In the genomic region with DNA sequence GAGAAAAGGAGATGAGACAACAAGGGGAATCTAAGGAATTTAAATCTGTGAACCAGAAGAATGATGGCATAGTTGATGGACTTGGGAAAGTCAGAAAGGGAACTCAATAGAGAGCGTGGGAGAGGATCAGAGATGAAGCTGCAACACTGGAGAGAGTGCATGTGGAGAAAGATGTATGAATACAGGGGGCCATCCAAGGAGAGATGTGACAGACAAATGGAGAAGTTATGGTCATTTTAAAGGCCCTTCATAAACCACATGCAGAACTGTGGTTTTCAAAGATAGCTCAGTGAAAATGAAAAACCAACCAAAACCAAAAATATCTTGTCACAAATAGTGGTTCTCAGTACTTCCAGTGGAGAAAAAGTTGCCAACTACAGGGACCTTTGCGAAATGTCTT, we compare ENCODE assay signal across 10 cellular contexts.
DNase-seq lines count a peak whose midpoint lies in the region; ATAC-seq and TF ChIP-seq lines count a peak whose summit lies in the region.
"Had no signal": no experiment of that assay in that cellular context is flagged by ENCODE, and none has a peak within 500 bp of the region (broad histone marks: within the 10 kb centered on the region; RNA-seq: fewer than 3 reads in every experiment).

No MANE protein-coding gene starts in this region.

- H3K4me3 ChIP-seq in MM.1S (ENCODE audit: low read length) (no peak overlapping the region), body of pancreas (no peak overlapping the region)
- H3K4me3 ChIP-seq: GM23338 had no signal

- peak; percentile 85 for ATAC-seq in GM19324 (IDR thresholded peaks at IDR 0.05; ENCODE audit: low FRiP score, unreplicated experiment)
- peak; percentile 82 for ATAC-seq in HG02884 (IDR thresholded peaks at IDR 0.05; ENCODE audit: unreplicated experiment)
- no peak for ATAC-seq in body of pancreas
- ATAC-seq: GM23338 had no signal

- H3K27ac ChIP-seq in MM.1S (ENCODE audit: low read length) (peak overlapping the region; percentile 16; the same call in 1 of the 2 replicates), body of pancreas (no peak overlapping the region)

- no peaks in the 10 kb centered on the region for H3K79me2 ChIP-seq in MM.1S (ENCODE audit: low read length)

- peak overlapping the region; percentile 32 for H3K4me2 ChIP-seq in MM.1S (ENCODE audit: low read depth, low read length)
- H3K4me2 ChIP-seq: GM23338 had no signal

- no peaks in the 10 kb centered on the region for H3K9me2 ChIP-seq in MM.1S (replicated peaks; ENCODE audit: insufficient read depth, low read length)

- H2AFZ ChIP-seq in MM.1S (ENCODE audit: low read length), result no peak overlapping the region
- H2AFZ ChIP-seq: GM23338 had no signal

- no peaks in the 10 kb centered on the region for H3K36me3 ChIP-seq in MM.1S (replicated peaks; ENCODE audit: insufficient read depth, low read length)
- H3K36me3 ChIP-seq in body of pancreas (replicated peaks in 1 of 2; ENCODE audit: insufficient read depth in 1 of 2, low read depth in 2 of 2), result no peaks in the 10 kb centered on the region

- no peak overlapping the region for H3K9ac ChIP-seq in MM.1S (ENCODE audit: low read length)

- no peaks in the 10 kb centered on the region for H3K27me3 ChIP-seq in MM.1S (replicated peaks; ENCODE audit: insufficient read depth, low read length)
- H3K27me3 ChIP-seq in body of pancreas, result no peaks in the 10 kb centered on the region

- peaks cover 26% of the 10 kb centered on the region for H3K4me1 ChIP-seq in MM.1S (ENCODE audit: low read length)
- H3K4me1 ChIP-seq in body of pancreas, result no peaks in the 10 kb centered on the region

- WGBS in body of pancreas, 2 donors, result 81 to 98% methylated on average over 2 of the region's 2 CpGs

- no peak for TF ChIP-seq POLR2A in body of pancreas (IDR thresholded peaks at IDR 0.05)

- H3F3A ChIP-seq in MM.1S (ENCODE audit: insufficient read depth, low read length), result peaks cover 14% of the 10 kb centered on the region

- H4K20me1 ChIP-seq in MM.1S (ENCODE audit: insufficient read depth, low read length), result no peaks in the 10 kb centered on the region

- no peaks in the 10 kb centered on the region for H3K9me3 ChIP-seq in MM.1S (replicated peaks; ENCODE audit: insufficient read depth, low read length)
- no peaks in the 10 kb centered on the region for H3K9me3 ChIP-seq in body of pancreas

- DNase-seq in GF-D8 (lab: John Stamatoyannopoulos, UW) (peak; percentile 17), MM.1S (peak; percentile 57), NCI-H187 treated with DMSO at 0.1 percent for 48 hours (lab: John Stamatoyannopoulos, UW) (no peak), nucleus accumbens (lab: John Stamatoyannopoulos, UW) (no peak), body of pancreas (no peak), cerebellar nuclear complex (lab: John Stamatoyannopoulos, UW) (no peak)
- DNase-seq: NCI-H146 had no signal

- TF ChIP-seq CTCF in MM.1S (IDR thresholded peaks at IDR 0.05; ENCODE audit: low read length) (no peak), body of pancreas (IDR thresholded peaks at IDR 0.05) (no peak)

- intact Hi-C loops in body of pancreas (cut with DNase I), result no loop called here

Comparison
In these comparisons a context has a peak if more than half of its experiments do, and no peak if none do; other contexts are left out.
1. DNase-seq: peak in GF-D8 (single experiment) and MM.1S (single experiment); none in NCI-H187 treated with DMSO at 0.1 percent for 48 hours (single experiment), nucleus accumbens (0 of 56), body of pancreas (0 of 4) and cerebellar nuclear complex (0 of 2).